1 cellular context compared by ENCODE assay signal in the genomic region with DNA sequence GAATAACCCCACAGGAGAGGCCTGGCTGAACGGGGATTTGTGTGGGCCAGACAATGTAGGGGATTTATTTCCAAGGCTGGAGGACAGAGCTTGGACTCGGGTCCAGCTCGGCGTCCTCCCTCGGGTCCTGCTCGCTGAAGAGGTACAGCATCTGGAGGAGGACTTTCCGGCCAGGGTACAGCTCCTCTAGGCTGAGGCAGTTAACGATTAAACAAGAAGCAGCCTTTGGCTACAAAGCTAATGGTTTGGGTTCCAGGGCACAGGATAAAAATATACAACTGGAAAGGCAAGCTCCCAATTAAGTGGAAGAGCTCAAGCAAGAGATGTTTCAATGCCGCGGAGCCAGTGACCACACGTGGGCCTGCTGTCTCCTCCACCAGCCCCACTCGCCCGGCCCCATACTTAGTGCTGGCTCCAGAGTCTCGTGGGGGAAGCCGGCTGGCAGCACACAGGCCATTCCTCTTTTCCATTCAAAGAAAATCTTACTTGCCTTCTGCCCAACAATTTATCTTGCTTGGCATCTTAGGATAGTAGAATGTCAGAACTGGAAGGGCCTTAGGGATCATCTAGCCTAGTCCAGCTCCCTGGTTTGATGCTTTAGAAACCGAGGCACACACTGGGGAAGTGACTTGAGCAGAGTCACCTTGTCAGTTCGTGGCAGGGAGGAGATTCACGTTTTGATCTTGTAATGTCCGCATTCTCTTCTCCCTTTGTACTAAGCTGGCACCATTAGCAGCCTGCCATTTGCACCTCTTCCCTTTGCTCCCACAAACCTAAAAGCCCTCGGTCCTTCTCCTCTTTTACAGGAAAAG.
TF ChIP-seq lines count a peak whose summit lies in the region.

No MANE protein-coding gene starts in this region.

TF ChIP-seq in IMR-90, 13 proteins besides CTCF, POLR2A, EP300 and RAD21:
- TF ChIP-seq CHD1 (IDR thresholded peaks at IDR 0.05; ENCODE audit: low read depth, low read length) (no peak), CEBPB (IDR thresholded peaks at IDR 0.05; ENCODE audit: low read depth, low read length) (no peak), MXI1 (IDR thresholded peaks at IDR 0.05; ENCODE audit: borderline replicate concordance, low read depth, low read length) (no peak), RCOR1 (IDR thresholded peaks at IDR 0.05; ENCODE audit: insufficient replicate concordance, low read length) (no peak), SMC3 (IDR thresholded peaks at IDR 0.05; ENCODE audit: low read depth, low read length) (no peak), ELK1 (IDR thresholded peaks at IDR 0.05; ENCODE audit: borderline replicate concordance, low read depth, low read length) (no peak), RFX5 (IDR thresholded peaks at IDR 0.05; ENCODE audit: low read depth, low read length) (no peak), MAFK (IDR thresholded peaks at IDR 0.05; ENCODE audit: low read depth, low read length) (no peak), NFE2L2 (IDR thresholded peaks at IDR 0.05; ENCODE audit: low read depth, low read length) (no peak), FOS (IDR thresholded peaks at IDR 0.05; ENCODE audit: low read depth, low read length) (no peak)
